In genomic region chr17:31488264-31488981, GRCh38 we compare ENCODE assay signal across 1 cellular context.
TF ChIP-seq lines count a peak whose summit lies in the region.

No MANE protein-coding gene starts in this region.

TF ChIP-seq in HepG2, 621 proteins besides CTCF, POLR2A, EP300 and RAD21 (continued from another document and continues in another):
- TF ChIP-seq ZNF407 (CRISPR knock-in tag; IDR thresholded peaks at IDR 0.05; ENCODE audit: not compliant biosample characterization) (peak; percentile 57), ARID4A (CRISPR knock-in tag; IDR thresholded peaks at IDR 0.05; ENCODE audit: borderline replicate concordance) (peak; percentile 64), E2F2 (CRISPR knock-in tag; IDR thresholded peaks at IDR 0.05; ENCODE audit: borderline replicate concordance) (no peak), ZNF225 (CRISPR knock-in tag; IDR thresholded peaks at IDR 0.05) (0 out of 2 replicates have a peak, but pooled peaks have one; percentile 51), SKI (IDR thresholded peaks at IDR 0.05; ENCODE audit: partially characterized antibody) (no peak), NR1H2 (CRISPR knock-in tag; IDR thresholded peaks at IDR 0.05; ENCODE audit: borderline replicate concordance, low read depth) (no peak), NFYB (CRISPR knock-in tag; IDR thresholded peaks at IDR 0.05) (peak; percentile 7; the same call in 1 of the 2 replicates), ZNF773 (CRISPR knock-in tag; IDR thresholded peaks at IDR 0.05; ENCODE audit: borderline replicate concordance) (0 out of 2 replicates have a peak, but pooled peaks have one; percentile 12), USF2 (IDR thresholded peaks at IDR 0.05; ENCODE audit: low read depth, low read length) (no peak), USF2 (CRISPR knock-in tag; IDR thresholded peaks at IDR 0.05; ENCODE audit: borderline replicate concordance) (no peak), ESRRA (CRISPR knock-in tag; IDR thresholded peaks at IDR 0.05; ENCODE audit: low read depth) (no peak), MTERF4 (CRISPR knock-in tag; IDR thresholded peaks at IDR 0.05) (0 out of 2 replicates have a peak, but pooled peaks have one; percentile 23), YY1 (IDR thresholded peaks at IDR 0.05; ENCODE audit: insufficient read depth, insufficient replicate concordance, low read depth, low read length) (no peak), PHF8 (CRISPR knock-in tag; IDR thresholded peaks at IDR 0.05) (peak; percentile 43; the same call in 1 of the 2 replicates), GATAD2A (CRISPR knock-in tag; IDR thresholded peaks at IDR 0.05) (no peak), AHR (CRISPR knock-in tag; IDR thresholded peaks at IDR 0.05) (no peak), PCBP2 (optimal IDR thresholded peaks at IDR 0.05; ENCODE audit: low read depth, low read length, poor library complexity, severe bottlenecking) (no peak), POGZ (CRISPR knock-in tag; IDR thresholded peaks at IDR 0.05) (no peak), TAF1 (CRISPR knock-in tag; IDR thresholded peaks at IDR 0.05) (peak; percentile 43; the same call in 1 of the 2 replicates), SIX4 (CRISPR knock-in tag; IDR thresholded peaks at IDR 0.05) (no peak), LBX2 (CRISPR knock-in tag; IDR thresholded peaks at IDR 0.05; ENCODE audit: borderline replicate concordance) (no peak), ZMYM2 (CRISPR knock-in tag; IDR thresholded peaks at IDR 0.05) (no peak), ZNF331 (CRISPR knock-in tag; IDR thresholded peaks at IDR 0.05) (no peak), U2AF2 (IDR thresholded peaks at IDR 0.05; ENCODE audit: low read depth, low read length) (no peak), KLF13 (CRISPR knock-in tag; IDR thresholded peaks at IDR 0.05) (0 out of 2 replicates have a peak, but pooled peaks have one; percentile 17), ZNF501 (CRISPR knock-in tag; IDR thresholded peaks at IDR 0.05) (peak; percentile 29; the same call in 1 of the 2 replicates), ZHX2 (IDR thresholded peaks at IDR 0.05; ENCODE audit: low read depth) (no peak), ZHX2 (CRISPR knock-in tag; IDR thresholded peaks at IDR 0.05; ENCODE audit: borderline replicate concordance) (no peak), JUNB (CRISPR knock-in tag; IDR thresholded peaks at IDR 0.05; ENCODE audit: borderline replicate concordance) (no peak), ZSCAN9 (CRISPR knock-in tag; IDR thresholded peaks at IDR 0.05; ENCODE audit: borderline replicate concordance) (no peak), CHD2 (IDR thresholded peaks at IDR 0.05; ENCODE audit: low read depth, low read length) (no peak), ZNF230 (CRISPR knock-in tag; IDR thresholded peaks at IDR 0.05) (0 out of 2 replicates have a peak, but pooled peaks have one; percentile 41), ZNF343 (CRISPR knock-in tag; IDR thresholded peaks at IDR 0.05) (peak; percentile 63; the same call in 1 of the 2 replicates), ZNF468 (CRISPR knock-in tag; IDR thresholded peaks at IDR 0.05) (no peak), ZNF891 (CRISPR knock-in tag; IDR thresholded peaks at IDR 0.05) (0 out of 2 replicates have a peak, but pooled peaks have one; percentile 12), NR2C2 (CRISPR knock-in tag; IDR thresholded peaks at IDR 0.05; ENCODE audit: borderline replicate concordance) (peak; percentile 19; the same call in 1 of the 2 replicates)
